Comparison of ENCODE assay signal across 14 cellular contexts in the genomic region with DNA sequence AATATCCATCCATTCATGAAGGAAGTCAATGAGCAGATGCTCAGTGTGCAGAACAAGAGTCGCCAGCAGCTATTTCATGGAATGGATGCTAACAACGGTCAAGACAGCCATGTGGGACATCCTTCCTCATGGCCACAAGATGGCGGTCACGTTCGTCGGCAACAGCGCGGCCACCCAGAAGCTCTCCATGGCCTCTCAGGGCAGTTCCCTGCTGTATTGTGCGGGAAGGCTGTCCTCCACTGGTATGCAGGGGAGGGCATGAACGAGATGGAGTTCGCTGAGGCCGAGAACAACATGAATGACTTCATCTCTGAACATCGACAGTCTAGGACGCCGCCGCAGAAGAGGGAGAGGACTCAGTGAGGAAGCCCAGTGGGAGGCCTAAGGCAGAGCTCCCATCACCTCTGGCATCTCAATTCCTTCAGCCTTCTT.
DNase-seq lines count a peak whose midpoint lies in the region; ATAC-seq, FAIRE-seq and TF ChIP-seq lines count a peak whose summit lies in the region.
"Had no signal": no experiment of that assay in that cellular context is flagged by ENCODE, and none has a peak within 500 bp of the region (broad histone marks: within the 10 kb centered on the region; RNA-seq: fewer than 3 reads in every experiment).

No MANE protein-coding gene starts in this region.

- CTCF ChIA-PET in activated CD4-positive, alpha-beta T cell treated with anti-CD3 and anti-CD28 coated beads for 36 hours (lab: Charles Lee): no interaction called here
- CTCF ChIA-PET in K562 (lab: Yijun Ruan, JAX; ENCODE audit: low intra/inter-chr PET ratio): interaction anchor here (0.6 to 1.0 kb wide), 2 partner anchors 12 to 461 kb away, joined by 3 to 6 read pairs; no protein-coding TSS in a partner anchor

- TF ChIP-seq CTCF in K562 (IDR thresholded peaks at IDR 0.05 in 2 of 3, conservative IDR thresholded peaks at IDR 0.05 in 1 of 3; ENCODE audit: insufficient read depth in 2 of 3, low read depth in 1 of 3, low read length in 3 of 3) (peak; percentile 71 to 82 (median 75)), testis (IDR thresholded peaks at IDR 0.05) (no peak)

- H3K27me3 ChIP-seq in K562 (ENCODE audit: control insufficient read depth in 2 of 2, insufficient read depth in 2 of 2, low read length in 2 of 2) (peaks cover 5 to 16% of the 10 kb centered on the region in 2 experiments; a peak in 3 of 5 replicates), testis (no peaks in the 10 kb centered on the region)
- H3K27me3 ChIP-seq: colonic mucosa had no signal

- in situ Hi-C loops in K562 (cut with MboI): no loop called here

- FAIRE-seq in K562 (lab: Jason Lieb, UNC): peak; percentile 88

- H3K36me3 ChIP-seq in K562 (ENCODE audit: control insufficient read depth, insufficient read depth, low read length): no peaks in the 10 kb centered on the region
- H3K36me3 ChIP-seq in testis (ENCODE audit: low read depth, missing control alignments): no peaks in the 10 kb centered on the region
- H3K36me3 ChIP-seq: colonic mucosa had no signal

- H3K79me2 ChIP-seq in K562 (ENCODE audit: control insufficient read depth, insufficient read depth, low read length): no peaks in the 10 kb centered on the region

- no peak overlapping the region for H3K27ac Mint-ChIP-seq in activated CD4-positive, alpha-beta T cell treated with anti-CD3 and anti-CD28 coated beads for 36 hours
- H3K27ac Mint-ChIP-seq: activated CD4-positive, alpha-beta T cell treated with anti-CD3 and anti-CD28 coated beads, Interleukin-2, amount 10 ng/mL, durations not matched to agents 7 days and 5 days had no signal

- peak; percentile 8 for DNase-seq in activated CD4-positive, alpha-beta T cell treated with anti-CD3 and anti-CD28 coated beads for 36 hours
- DNase-seq in activated CD4-positive, alpha-beta T cell treated with anti-CD3 and anti-CD28 coated beads for 48 hours: no peak
- DNase-seq in NCI-H1092 treated with DMSO at 0.1 percent for 48 hours (lab: John Stamatoyannopoulos, UW) (peak; percentile 58), K562 (ENCODE audit: extremely low read depth in 1 of 4, low spot score in 3 of 4) (peak; percentile 60 to 67 (median 62)), testis (peak; percentile 40), NOMO-1 treated with DMSO at 0.1 percent for 48 hours (lab: John Stamatoyannopoulos, UW; ENCODE audit: unreplicated experiment) (no peak), NCI-H1694 treated with DMSO at 0.1 percent for 48 hours (lab: John Stamatoyannopoulos, UW) (no peak)
- DNase-seq: activated CD4-positive, alpha-beta T cell treated with anti-CD3 and anti-CD28 coated beads, Interleukin-2, amount 10 ng/mL, durations not matched to agents 7 days and 5 days; activated naive CD4-positive, alpha-beta T cell; colonic mucosa; left ventricle myocardium superior; NCI-H187; stimulated activated CD4-positive, alpha-beta T cell treated with anti-CD3 and anti-CD28 coated beads, Interleukin-1b, Interleukin-23, amount 100 ng/mL, for 48 hours had no signal

- no peaks in the 10 kb centered on the region for H3K36me3 Mint-ChIP-seq in activated CD4-positive, alpha-beta T cell treated with anti-CD3 and anti-CD28 coated beads for 36 hours (ENCODE audit: low read depth)

- H3K4me1 ChIP-seq in K562 (replicated peaks in 1 of 2; ENCODE audit: control insufficient read depth in 2 of 2, insufficient read depth in 2 of 2, low read length in 2 of 2): no peaks in the 10 kb centered on the region; a peak in 1 of 5 replicates
- H3K4me1 ChIP-seq in testis: no peaks in the 10 kb centered on the region
- H3K4me1 ChIP-seq: colonic mucosa had no signal

- intact Hi-C loops in activated CD4-positive, alpha-beta T cell treated with anti-CD3 and anti-CD28 coated beads for 36 hours (cut with DNase I, micrococcal nuclease): no loop called here
- intact Hi-C loops in K562 (cut with micrococcal nuclease) (no loop called here), testis (cut with DNase I; ENCODE audit: low total_unique reads) (no loop called here)

- peaks cover 3% of the 10 kb centered on the region; the same call in 1 of the 2 replicates for H4K20me1 ChIP-seq in K562 (replicated peaks; ENCODE audit: control insufficient read depth, insufficient read depth, low read length)

- 4% methylated on average over 15 of the region's 16 CpGs for whole genome bisulfite sequencing in K562 (ENCODE audit: insufficient coverage, low coverage, missing lambda C conversion rate)
- 49 to 66% methylated on average over 13 to 16 of the region's 16 CpGs for WGBS in testis, 2 donors

- H3K4me2 ChIP-seq in K562 (ENCODE audit: insufficient read depth, low read length): peak overlapping the region; percentile 32

- no peaks in the 10 kb centered on the region for H3K9me3 ChIP-seq in K562 (replicated peaks; ENCODE audit: control insufficient read depth, insufficient read depth, low read depth, low read length)
- H3K9me3 ChIP-seq in testis: no peaks in the 10 kb centered on the region
- H3K9me3 ChIP-seq: colonic mucosa had no signal

- TF ChIP-seq RAD21 in K562 (CRISPR knock-in tag; conservative IDR thresholded peaks at IDR 0.05 in 1 of 2, IDR thresholded peaks at IDR 0.05 in 1 of 2): peak; percentile 31 to 71; a peak in 3 of 4 replicates

- no peak for TF ChIP-seq EP300 in K562 (IDR thresholded peaks at IDR 0.05; ENCODE audit: low read length)

- no peak overlapping the region for H3K27ac ChIP-seq in K562 (ENCODE audit: extremely low read depth, low read depth, low read length)
- H3K27ac ChIP-seq in testis: no peak overlapping the region
- H3K27ac ChIP-seq: colonic mucosa had no signal

- TF ChIP-seq POLR2A in K562 (conservative IDR thresholded peaks at IDR 0.05): no peak
- TF ChIP-seq POLR2A in testis (IDR thresholded peaks at IDR 0.05): no peak

- no peak for ATAC-seq in activated CD4-positive, alpha-beta T cell treated with anti-CD3 and anti-CD28 coated beads for 36 hours
- ATAC-seq in K562 (peak; percentile 98), HG03521 (IDR thresholded peaks at IDR 0.05; ENCODE audit: unreplicated experiment) (no peak)
- ATAC-seq: left ventricle myocardium superior had no signal

- H3K4me3 ChIP-seq in K562: no peak overlapping the region
- H3K4me3 ChIP-seq in testis: peak overlapping the region in 1 of 2 donors; percentile 36
- H3K4me3 ChIP-seq: colonic mucosa had no signal

- POLR2A ChIA-PET in activated CD4-positive, alpha-beta T cell treated with anti-CD3 and anti-CD28 coated beads for 36 hours (lab: Charles Lee): no interaction called here
- POLR2A ChIA-PET in K562 (lab: Yijun Ruan, JAX): interaction anchor here (0.5 to 1.7 kb wide), 4 partner anchors 8 to 43 kb away, joined by 3 to 5 read pairs (median 3); no protein-coding TSS in a partner anchor

- no peak overlapping the region for H3K9ac ChIP-seq in K562 (ENCODE audit: insufficient read depth in 1 of 2, low read depth in 2 of 2, low read length in 2 of 2)

- peaks cover 23% of the 10 kb centered on the region for H3K27me3 Mint-ChIP-seq in activated CD4-positive, alpha-beta T cell treated with anti-CD3 and anti-CD28 coated beads for 36 hours
- H3K27me3 Mint-ChIP-seq: activated CD4-positive, alpha-beta T cell treated with anti-CD3 and anti-CD28 coated beads, Interleukin-2, amount 10 ng/mL, durations not matched to agents 7 days and 5 days had no signal

- no peak overlapping the region for H3K4me3 Mint-ChIP-seq in activated CD4-positive, alpha-beta T cell treated with anti-CD3 and anti-CD28 coated beads for 36 hours
- H3K4me3 Mint-ChIP-seq: activated CD4-positive, alpha-beta T cell treated with anti-CD3 and anti-CD28 coated beads, Interleukin-2, amount 10 ng/mL, durations not matched to agents 7 days and 5 days had no signal

- H3K4me1 Mint-ChIP-seq in activated CD4-positive, alpha-beta T cell treated with anti-CD3 and anti-CD28 coated beads for 36 hours: no peaks in the 10 kb centered on the region
- H3K4me1 Mint-ChIP-seq: activated CD4-positive, alpha-beta T cell treated with anti-CD3 and anti-CD28 coated beads, Interleukin-2, amount 10 ng/mL, durations not matched to agents 7 days and 5 days had no signal

- no peaks in the 10 kb centered on the region for H3K9me1 ChIP-seq in K562 (ENCODE audit: control insufficient read depth, insufficient read depth, low read length)

- no TSS peak for BruUV-seq in K562 (replicated peaks; lab: Mats Ljungman, UMichigan)

- peak overlapping the region; percentile 48 for H2AFZ ChIP-seq in K562 (ENCODE audit: low read depth, low read length)

- H3K9me3 Mint-ChIP-seq in activated CD4-positive, alpha-beta T cell treated with anti-CD3 and anti-CD28 coated beads for 36 hours (ENCODE audit: low read depth): no peaks in the 10 kb centered on the region
- H3K9me3 Mint-ChIP-seq: activated CD4-positive, alpha-beta T cell treated with anti-CD3 and anti-CD28 coated beads, Interleukin-2, amount 10 ng/mL, durations not matched to agents 7 days and 5 days had no signal

TF ChIP-seq in K562, 482 proteins besides CTCF, POLR2A, EP300 and RAD21 (continues in another document):
- TF ChIP-seq ZFP30 (CRISPR knock-in tag; IDR thresholded peaks at IDR 0.05; ENCODE audit: borderline replicate concordance) (no peak), RB1 (IDR thresholded peaks at IDR 0.05; ENCODE audit: low read depth) (peak; percentile 16; the same call in 1 of the 2 replicates), RCOR1 (IDR thresholded peaks at IDR 0.05; ENCODE audit: borderline replicate concordance in 1 of 2, low read depth in 2 of 2, low read length in 2 of 2) (peak in 1 of 2 experiments; percentile 33; a peak in 1 of 4 replicates)
- TF ChIP-seq, protein P1, sequence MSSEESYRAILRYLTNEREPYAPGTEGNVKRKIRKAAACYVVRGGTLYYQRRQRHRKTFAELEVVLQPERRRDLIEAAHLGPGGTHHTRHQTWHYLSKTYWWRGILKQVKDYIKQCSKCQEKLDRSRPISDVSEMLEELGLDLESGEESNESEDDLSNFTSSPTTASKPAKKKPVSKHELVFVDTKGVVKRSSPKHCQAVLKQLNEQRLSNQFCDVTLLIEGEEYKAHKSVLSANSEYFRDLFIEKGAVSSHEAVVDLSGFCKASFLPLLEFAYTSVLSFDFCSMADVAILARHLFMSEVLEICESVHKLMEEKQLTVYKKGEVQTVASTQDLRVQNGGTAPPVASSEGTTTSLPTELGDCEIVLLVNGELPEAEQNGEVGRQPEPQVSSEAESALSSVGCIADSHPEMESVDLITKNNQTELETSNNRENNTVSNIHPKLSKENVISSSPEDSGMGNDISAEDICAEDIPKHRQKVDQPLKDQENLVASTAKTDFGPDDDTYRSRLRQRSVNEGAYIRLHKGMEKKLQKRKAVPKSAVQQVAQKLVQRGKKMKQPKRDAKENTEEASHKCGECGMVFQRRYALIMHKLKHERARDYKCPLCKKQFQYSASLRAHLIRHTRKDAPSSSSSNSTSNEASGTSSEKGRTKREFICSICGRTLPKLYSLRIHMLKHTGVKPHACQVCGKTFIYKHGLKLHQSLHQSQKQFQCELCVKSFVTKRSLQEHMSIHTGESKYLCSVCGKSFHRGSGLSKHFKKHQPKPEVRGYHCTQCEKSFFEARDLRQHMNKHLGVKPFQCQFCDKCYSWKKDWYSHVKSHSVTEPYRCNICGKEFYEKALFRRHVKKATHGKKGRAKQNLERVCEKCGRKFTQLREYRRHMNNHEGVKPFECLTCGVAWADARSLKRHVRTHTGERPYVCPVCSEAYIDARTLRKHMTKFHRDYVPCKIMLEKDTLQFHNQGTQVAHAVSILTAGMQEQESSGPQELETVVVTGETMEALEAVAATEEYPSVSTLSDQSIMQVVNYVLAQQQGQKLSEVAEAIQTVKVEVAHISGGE (CRISPR knock-in tag; IDR thresholded peaks at IDR 0.05): no peak

Comparison
In these comparisons a context has a peak if more than half of its experiments do, and no peak if none do; other contexts are left out.
1. DNase-seq: peak in activated CD4-positive, alpha-beta T cell treated with anti-CD3 and anti-CD28 coated beads for 36 hours (single experiment), NCI-H1092 treated with DMSO at 0.1 percent for 48 hours (single experiment), K562 (4 of 4) and testis (single experiment); none in activated CD4-positive, alpha-beta T cell treated with anti-CD3 and anti-CD28 coated beads for 48 hours (single experiment), NOMO-1 treated with DMSO at 0.1 percent for 48 hours (single experiment) and NCI-H1694 treated with DMSO at 0.1 percent for 48 hours (single experiment).
2. CTCF ChIP-seq: peak in K562 (3 of 3); none in testis (0 of 3).